ENCODE assay signal across 22 cellular contexts in the genomic region with DNA sequence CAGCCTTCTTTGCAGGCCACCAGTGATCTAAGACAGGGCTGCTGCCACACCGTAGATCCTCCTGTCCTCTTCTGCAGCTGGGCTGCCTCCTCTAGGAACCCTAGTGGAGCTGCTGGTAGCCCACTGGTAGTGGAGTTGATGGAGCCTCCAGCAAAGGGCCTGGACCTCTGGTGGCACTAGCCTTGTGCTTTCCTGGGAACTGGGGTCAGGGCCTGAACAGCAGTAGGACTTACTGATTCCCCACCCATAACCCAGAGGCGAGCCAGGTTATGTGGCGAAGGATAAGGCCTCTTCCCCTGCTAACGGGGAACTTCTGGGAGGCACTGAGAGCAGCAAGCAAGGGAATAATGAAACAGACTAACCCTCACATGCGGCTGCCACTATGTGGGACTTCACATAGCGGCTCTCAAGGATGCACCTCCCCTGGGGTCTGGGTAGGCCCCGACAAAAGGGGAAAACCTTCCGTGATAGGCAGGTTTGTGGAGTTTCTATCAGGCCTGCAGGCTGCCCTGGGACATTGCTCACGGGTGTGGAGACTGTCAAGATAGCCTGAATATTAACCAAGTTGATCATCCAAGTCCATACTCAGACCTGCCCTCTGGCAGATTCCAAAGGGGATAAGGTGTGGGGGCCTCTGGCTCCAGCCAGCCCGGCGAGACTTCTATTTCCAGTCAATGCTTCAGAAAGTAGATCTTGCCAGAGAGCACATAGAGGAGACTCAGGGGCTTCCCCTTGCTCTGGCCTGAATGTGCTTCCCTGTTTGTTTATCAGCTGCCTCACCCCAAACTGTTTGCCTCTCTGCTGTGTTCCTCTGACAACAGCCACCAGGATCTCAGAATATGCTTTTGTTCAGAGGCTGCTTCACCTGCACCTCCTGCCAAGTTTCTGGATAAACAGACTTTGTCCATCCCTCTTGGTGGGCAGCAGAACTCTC. TPM values are rescaled to one million over a fixed set of nuclear protein-coding genes. Genes with fewer than 3 reads are reported as not detected.
DNase-seq lines count a peak whose midpoint lies in the region; ATAC-seq, FAIRE-seq and TF ChIP-seq lines count a peak whose summit lies in the region.
"Had no signal": no experiment of that assay in that cellular context is flagged by ENCODE, and none has a peak within 500 bp of the region (broad histone marks: within the 10 kb centered on the region; RNA-seq: fewer than 3 reads in every experiment).

No MANE protein-coding gene starts in this region.

- TF ChIP-seq POLR2A in GM12891 (IDR thresholded peaks at IDR 0.05; ENCODE audit: low read depth, low read length) = no peak

- no peaks in the 10 kb centered on the region for H3K27me3 ChIP-seq in colonic mucosa
- H3K27me3 ChIP-seq: esophagus squamous epithelium had no signal

- DNase-seq in activated CD8-positive, alpha-beta memory T cell treated with anti-CD3 and anti-CD28 coated beads, Interleukin-2, amount 50 U/mL, for 48 hours = peak; percentile 38
- DNase-seq in activated CD8-positive, alpha-beta memory T cell treated with anti-CD3 and anti-CD28 coated beads, Interleukin-2, amount 50 U/mL, for 4 hours = no peak
- DNase-seq in colonic mucosa (no peak), mucosa of descending colon (peak in 1 of 3 donors; percentile 50), NCI-H187 treated with DMSO at 0.1 percent for 48 hours (lab: John Stamatoyannopoulos, UW) (no peak), G401 (ENCODE audit: low spot score) (no peak), GM12891 (ENCODE audit: insufficient read length, low spot score) (no peak)
- DNase-seq: ACHN; activated effector memory CD4-positive, alpha-beta T cell treated with anti-CD3 and anti-CD28 coated beads, Interleukin-2, amount 50 U/mL, for 16 hours; esophagus squamous epithelium; GF-D8; kidney; NCI-H2171 treated with DMSO at 0.1 percent for 48 hours; SK-N-SH; stimulated activated CD4-positive, alpha-beta T cell treated with anti-CD3 and anti-CD28 coated beads, Interleukin-15, amount 100 ng/mL, for 24 hours; substantia nigra had no signal

- no peak for TF ChIP-seq CTCF in colonic mucosa (IDR thresholded peaks at IDR 0.05)
- no peak for TF ChIP-seq CTCF in mucosa of descending colon (IDR thresholded peaks at IDR 0.05)

- peak overlapping the region; percentile 18 for H3K27ac ChIP-seq in colonic mucosa
- H3K27ac ChIP-seq: coronary artery had no signal

- H3K9me3 ChIP-seq in colonic mucosa = peaks cover 3% of the 10 kb centered on the region
- peaks cover 9% of the 10 kb centered on the region for H3K9me3 ChIP-seq in mucosa of descending colon
- H3K9me3 ChIP-seq: esophagus squamous epithelium, SK-N-SH had no signal

- FAIRE-seq in GM12891 (lab: Jason Lieb, UNC) = no peak
- FAIRE-seq: D721Med, GM18507, kidney, TTC549 had no signal

- peak overlapping the region in 1 of 2 donors; percentile 52 for H3K9ac ChIP-seq in colonic mucosa (ENCODE audit: low read depth in 2 of 2, low read length in 2 of 2)
- H3K9ac ChIP-seq: SK-N-SH had no signal

- ATAC-seq in mucosa of descending colon = peak; percentile 96
- no peak for ATAC-seq in GM19328 (IDR thresholded peaks at IDR 0.05; ENCODE audit: unreplicated experiment)

- no peak overlapping the region for H3K4me3 ChIP-seq in colonic mucosa
- H3K4me3 ChIP-seq in mucosa of descending colon = no peak overlapping the region
- H3K4me3 ChIP-seq: coronary artery, esophagus squamous epithelium had no signal

- H3K36me3 ChIP-seq in colonic mucosa (no peaks in the 10 kb centered on the region), mucosa of descending colon (ENCODE audit: low read depth) (no peaks in the 10 kb centered on the region)
- H3K36me3 ChIP-seq: esophagus squamous epithelium had no signal

- intact Hi-C loops in colonic mucosa (cut with DNase I) = no loop called here
- intact Hi-C loops in mucosa of descending colon (cut with DNase I, micrococcal nuclease) = no loop called here

- in situ Hi-C loops in G401 (cut with HindIII; ENCODE audit: low sequenced_read_pairs) = no loop called here

- H3K4me1 ChIP-seq in colonic mucosa = peaks cover 3% of the 10 kb centered on the region
- H3K4me1 ChIP-seq in mucosa of descending colon (ENCODE audit: low read depth) = peaks cover 16% of the 10 kb centered on the region

TF ChIP-seq in GM12891, 5 proteins besides CTCF, POLR2A, EP300 and RAD21:
- TF ChIP-seq TAF1 (IDR thresholded peaks at IDR 0.05; ENCODE audit: low read depth, low read length) = no peak
- TF ChIP-seq POU2F2 (IDR thresholded peaks at IDR 0.05; ENCODE audit: low read depth, low read length) = no peak
- no peak for TF ChIP-seq PAX5 (IDR thresholded peaks at IDR 0.05; ENCODE audit: insufficient read depth, low read length, severe bottlenecking)
- no peak for TF ChIP-seq POLR2AphosphoS5 (IDR thresholded peaks at IDR 0.05; ENCODE audit: low read depth, low read length)
- no peak for TF ChIP-seq SPI1 (IDR thresholded peaks at IDR 0.05; ENCODE audit: low read depth, low read length)

RNA-seq across cellular contexts. Expression of gene SLC22A4, which starts 7.4 kb away (rescaled TPM):
- 1 to 10 TPM; 1.3 to 8.3 TPM for total RNA-seq in colonic mucosa
- 10 to 100 TPM in 1 of 3 donors, 1 to 10 TPM in 2; 2.7 to 13.4 (median 3.6) TPM for total RNA-seq in mucosa of descending colon
- total RNA-seq in G401 (2014; rRNA removed; shearing (Covaris generic)) = 0.31 TPM in 1 of 2 replicates, not detected in the other
- polyA plus RNA-seq in GM12891 (2012; ENCODE audit: low read depth, missing spikeins) = not detected

RNA-seq across cellular contexts. Expression of gene PDLIM4, which starts 44.1 kb away (rescaled TPM):
- total RNA-seq in colonic mucosa (10 to 100 TPM in 1 of 2 donors, 1 to 10 TPM in 1; 2.3 to 14.3 TPM), mucosa of descending colon (10 to 100 TPM in 1 of 3 donors, 1 to 10 TPM in 2; 5.1 to 59.0 (median 5.6) TPM)
- total RNA-seq in G401 (2014; rRNA removed; shearing (Covaris generic)) = not detected in 2 replicates
- 0.74 TPM for polyA plus RNA-seq in GM12891 (2012; ENCODE audit: low read depth, missing spikeins)
- total RNA-seq: HT1080 had no signal
